Comparison of ENCODE assay signal across 8 cellular contexts in genomic region chr1:183470961-183471747, GRCh38. TPM values are rescaled to one million over a fixed set of nuclear protein-coding genes. Genes with fewer than 3 reads are reported as not detected.
DNase-seq lines count a peak whose midpoint lies in the region; ATAC-seq and TF ChIP-seq lines count a peak whose summit lies in the region.

No MANE protein-coding gene starts in this region.

- intact Hi-C loops in Panc1 (cut with micrococcal nuclease; ENCODE audit: unreplicated experiment) = loop anchor here (1.0 to 5.0 kb wide), 2 partner anchors 72 to 151 kb away; no protein-coding TSS in a partner anchor
- intact Hi-C loops in activated T-helper 1 cell treated with anti-CD3 and anti-CD28 coated beads, Interleukin-12 subunit alpha, Interleukin-12 subunit beta, Interleukin-2, Interleukin-4 antibody, amounts not matched to agents 30 ng/mL and 10 ng/mL and 1 ng/mL, durations not matched to agents 14 hours and 24 hours and 36 hours (cut with micrococcal nuclease) = loop anchor here (1.0 to 10.0 kb wide), 14 partner anchors 72 to 1686 kb away; partner anchors contain the start of genes C1orf21, DHX9, EDEM3 and NCF2
- intact Hi-C loops in natural killer cell (cut with micrococcal nuclease) = loop anchor here (1.0 to 10.0 kb wide), 6 partner anchors 41 to 918 kb away; partner anchors contain the start of genes ARPC5 and DHX9

- H3K27ac Mint-ChIP-seq in IgD-negative memory B cell (peak overlapping the region; percentile 91 to 99 (median 98)), natural killer cell (peak overlapping the region; percentile 98 to 99)
- H3K27ac Mint-ChIP-seq in activated T-helper 1 cell treated with anti-CD3 and anti-CD28 coated beads, Interleukin-12 subunit alpha, Interleukin-12 subunit beta, Interleukin-2, Interleukin-4 antibody, amounts not matched to agents 30 ng/mL and 10 ng/mL and 1 ng/mL, durations not matched to agents 14 hours and 24 hours and 36 hours = peak overlapping the region; percentile 99

- no peaks in the 10 kb centered on the region for H3K36me3 Mint-ChIP-seq in IgD-negative memory B cell
- H3K36me3 Mint-ChIP-seq in activated T-helper 1 cell treated with anti-CD3 and anti-CD28 coated beads, Interleukin-12 subunit alpha, Interleukin-12 subunit beta, Interleukin-2, Interleukin-4 antibody, amounts not matched to agents 30 ng/mL and 10 ng/mL and 1 ng/mL, durations not matched to agents 14 hours and 24 hours and 36 hours (ENCODE audit: low read depth) = peaks cover 11% of the 10 kb centered on the region
- no peaks in the 10 kb centered on the region for H3K36me3 Mint-ChIP-seq in natural killer cell

- H3K9me3 Mint-ChIP-seq in IgD-negative memory B cell (no peaks in the 10 kb centered on the region), natural killer cell (no peaks in the 10 kb centered on the region)
- H3K9me3 Mint-ChIP-seq in activated T-helper 1 cell treated with anti-CD3 and anti-CD28 coated beads, Interleukin-12 subunit alpha, Interleukin-12 subunit beta, Interleukin-2, Interleukin-4 antibody, amounts not matched to agents 30 ng/mL and 10 ng/mL and 1 ng/mL, durations not matched to agents 14 hours and 24 hours and 36 hours = no peaks in the 10 kb centered on the region

- DNase-seq in DMS 273 treated with DMSO at 0.1 percent for 48 hours (lab: John Stamatoyannopoulos, UW) (peak; percentile 81), Panc1 (ENCODE audit: low read depth, low spot score) (peak; percentile 73), fibroblast of mammary gland (ENCODE audit: low read depth) (peak; percentile 75), natural killer cell (peak; percentile 70)
- peak; percentile 43 for DNase-seq in activated T-helper 1 cell treated with anti-CD3 and anti-CD28 coated beads, Interleukin-12 subunit alpha, Interleukin-12 subunit beta, Interleukin-2, Interleukin-4 antibody, amounts not matched to agents 30 ng/mL and 10 ng/mL and 1 ng/mL, durations not matched to agents 14 hours and 24 hours and 36 hours (ENCODE audit: low spot score)
- peak; percentile 79 for DNase-seq in stimulated activated naive CD4-positive, alpha-beta T cell treated with Interleukin-2 at 50 U/mL for 16 hours (lab: John Stamatoyannopoulos, UW)

- CTCF ChIA-PET in Panc1 (lab: Charles Lee) = interaction anchor here (0.6 kb wide), 1 partner anchor 9 kb away, joined by 3 read pairs; no protein-coding TSS in a partner anchor

- no peaks in the 10 kb centered on the region; the same call in 1 of the 2 replicates for H3K27me3 ChIP-seq in Panc1 (ENCODE audit: control insufficient read depth, insufficient read depth, low read length)

- POLR2A ChIA-PET in Panc1 (lab: Charles Lee) = interaction anchor here (0.5 to 0.6 kb wide), 2 partner anchors 43 to 138 kb away, joined by 4 to 7 read pairs; no protein-coding TSS in a partner anchor

- H3K4me1 ChIP-seq in Panc1 (ENCODE audit: control insufficient read depth, insufficient read depth, low read length) = peaks cover 5% of the 10 kb centered on the region; the same call in 1 of the 2 replicates

- H3K4me1 Mint-ChIP-seq in IgD-negative memory B cell (peaks cover 7 to 16% (median 13%) of the 10 kb centered on the region in 3 donors), natural killer cell (peaks cover 23 to 35% of the 10 kb centered on the region in 2 donors)
- peaks cover 28% of the 10 kb centered on the region for H3K4me1 Mint-ChIP-seq in activated T-helper 1 cell treated with anti-CD3 and anti-CD28 coated beads, Interleukin-12 subunit alpha, Interleukin-12 subunit beta, Interleukin-2, Interleukin-4 antibody, amounts not matched to agents 30 ng/mL and 10 ng/mL and 1 ng/mL, durations not matched to agents 14 hours and 24 hours and 36 hours (ENCODE audit: low read depth)

- no peaks in the 10 kb centered on the region; the same call in 1 of the 2 replicates for H3K36me3 ChIP-seq in Panc1 (ENCODE audit: control insufficient read depth, insufficient read depth, low read length)

- H3K27me3 Mint-ChIP-seq in IgD-negative memory B cell = no peaks in the 10 kb centered on the region
- H3K27me3 Mint-ChIP-seq in activated T-helper 1 cell treated with anti-CD3 and anti-CD28 coated beads, Interleukin-12 subunit alpha, Interleukin-12 subunit beta, Interleukin-2, Interleukin-4 antibody, amounts not matched to agents 30 ng/mL and 10 ng/mL and 1 ng/mL, durations not matched to agents 14 hours and 24 hours and 36 hours (ENCODE audit: insufficient read depth) = peaks cover 4% of the 10 kb centered on the region
- H3K27me3 Mint-ChIP-seq in natural killer cell (ENCODE audit: low read depth in 2 of 2) = peaks cover 0 to 7% of the 10 kb centered on the region in 2 donors

- in situ Hi-C loops in Panc1 (cut with HindIII; ENCODE audit: low pct_unique_long_range_greater_than_20kb, low sequenced_read_pairs) = no loop called here

- H3K4me3 Mint-ChIP-seq in IgD-negative memory B cell = peak overlapping the region; percentile 87 to 99 (median 98)
- peak overlapping the region; percentile 90 for H3K4me3 Mint-ChIP-seq in activated T-helper 1 cell treated with anti-CD3 and anti-CD28 coated beads, Interleukin-12 subunit alpha, Interleukin-12 subunit beta, Interleukin-2, Interleukin-4 antibody, amounts not matched to agents 30 ng/mL and 10 ng/mL and 1 ng/mL, durations not matched to agents 14 hours and 24 hours and 36 hours
- peak overlapping the region; percentile 98 for H3K4me3 Mint-ChIP-seq in natural killer cell

- ATAC-seq in GM21528 (IDR thresholded peaks at IDR 0.05; ENCODE audit: low FRiP score, unreplicated experiment) = peak; percentile 25
- peak; percentile 66 for ATAC-seq in Panc1
- peak; percentile 34 to 53 (median 47) for ATAC-seq in natural killer cell

- H3K9me3 ChIP-seq in Panc1 (ENCODE audit: control insufficient read depth, insufficient read depth, low read depth, low read length) = no peaks in the 10 kb centered on the region

- TF ChIP-seq CTCF in Panc1 (IDR thresholded peaks at IDR 0.05) (no peak), fibroblast of mammary gland (conservative IDR thresholded peaks at IDR 0.05; ENCODE audit: control insufficient read depth, insufficient read depth, low read depth, low read length) (no peak), natural killer cell (IDR thresholded peaks at IDR 0.05) (no peak)

- H3K4me3 ChIP-seq in Panc1 (ENCODE audit: low read depth in 2 of 2, low read length in 2 of 2) (peak overlapping the region; percentile 77 to 95), fibroblast of mammary gland (ENCODE audit: control insufficient read depth, low read depth, low read length) (peak overlapping the region; percentile 82)

- no TSS peak for BruUV-seq in Panc1 (replicated peaks; lab: Mats Ljungman, UMichigan)

- H3K27ac ChIP-seq in Panc1 (ENCODE audit: low read length) = peak overlapping the region; percentile 94

RNA-seq across cellular contexts. Expression of gene SMG7, which starts 1.1 kb away (rescaled TPM):
- 34.4 TPM for polyA plus RNA-seq in IgD-negative memory B cell
- 65.2 TPM for total RNA-seq in Panc1 (2021; ENCODE audit: unreplicated experiment)
- 23.9 TPM for polyA plus RNA-seq in Panc1 (2012; ENCODE audit: insufficient read length)
- 86.1 and 86.4 TPM in 2 replicates for total RNA-seq in activated T-helper 1 cell treated with anti-CD3 and anti-CD28 coated beads, Interleukin-12 subunit alpha, Interleukin-12 subunit beta, Interleukin-2, Interleukin-4 antibody, amounts not matched to agents 30 ng/mL and 10 ng/mL and 1 ng/mL, durations not matched to agents 14 hours and 24 hours and 36 hours
- total RNA-seq in natural killer cell = 10 to 100 TPM; 56.5 to 78.5 (median 75.6) TPM

RNA-seq across cellular contexts. Expression of gene NMNAT2, which starts 53.0 kb away (rescaled TPM):
- not detected for polyA plus RNA-seq in IgD-negative memory B cell
- 0.39 TPM for total RNA-seq in Panc1 (2021; ENCODE audit: unreplicated experiment)
- polyA plus RNA-seq in Panc1 (2012; ENCODE audit: insufficient read length) = 0.11 TPM
- total RNA-seq in activated T-helper 1 cell treated with anti-CD3 and anti-CD28 coated beads, Interleukin-12 subunit alpha, Interleukin-12 subunit beta, Interleukin-2, Interleukin-4 antibody, amounts not matched to agents 30 ng/mL and 10 ng/mL and 1 ng/mL, durations not matched to agents 14 hours and 24 hours and 36 hours = not detected in 2 replicates
- not detected for total RNA-seq in natural killer cell

Comparison
In these comparisons a context has a peak if more than half of its experiments do, and no peak if none do; other contexts are left out.
1. Peak in every context shown above with its lines: DNase-seq, ATAC-seq, H3K4me3 ChIP-seq and H3K27ac ChIP-seq.